Comparison of ENCODE assay signal across 8 cellular contexts in genomic region chr14:100406505-100407131, GRCh38. TPM values are rescaled to one million over a fixed set of nuclear protein-coding genes. Genes with fewer than 3 reads are reported as not detected.
DNase-seq lines count a peak whose midpoint lies in the region; ATAC-seq and TF ChIP-seq lines count a peak whose summit lies in the region.

No MANE protein-coding gene starts in this region.

- no peak overlapping the region for H3K4me3 Mint-ChIP-seq in activated naive CD4-positive, alpha-beta T cell treated with anti-CD3 and anti-CD28 coated beads for 36 hours
- peak overlapping the region; percentile 20 for H3K4me3 Mint-ChIP-seq in stimulated activated effector memory CD8-positive, alpha-beta T cell treated with anti-CD3 and anti-CD28 coated beads, Interleukin-12 subunit alpha, Interleukin-12 subunit beta, amount 100 ng/mL, for 72 hours

- ATAC-seq in stimulated activated effector memory CD8-positive, alpha-beta T cell treated with anti-CD3 and anti-CD28 coated beads, Interleukin-12 subunit alpha, Interleukin-12 subunit beta, amount 100 ng/mL, for 72 hours, result peak; percentile 91
- ATAC-seq in HG03460 (IDR thresholded peaks at IDR 0.05; ENCODE audit: unreplicated experiment), result no peak

- H3K4me3 ChIP-seq in fibroblast of pulmonary artery (replicated peaks; ENCODE audit: low read depth, low read length), result no peak overlapping the region

- intact Hi-C loops in activated naive CD4-positive, alpha-beta T cell treated with anti-CD3 and anti-CD28 coated beads for 36 hours (cut with micrococcal nuclease), result no loop called here

- no peak for TF ChIP-seq CTCF in fibroblast of pulmonary artery (IDR thresholded peaks at IDR 0.05; ENCODE audit: low read length, missing control alignments)

- CTCF ChIA-PET in activated naive CD4-positive, alpha-beta T cell treated with anti-CD3 and anti-CD28 coated beads for 36 hours (lab: Charles Lee), result interaction anchor here (1.1 to 1.8 kb wide), 2 partner anchors 12 to 239 kb away, joined by 3 to 6 read pairs; no protein-coding TSS in a partner anchor

- H3K9me3 Mint-ChIP-seq in activated naive CD4-positive, alpha-beta T cell treated with anti-CD3 and anti-CD28 coated beads for 36 hours, result no peaks in the 10 kb centered on the region
- H3K9me3 Mint-ChIP-seq in stimulated activated effector memory CD8-positive, alpha-beta T cell treated with anti-CD3 and anti-CD28 coated beads, Interleukin-12 subunit alpha, Interleukin-12 subunit beta, amount 100 ng/mL, for 72 hours, result no peaks in the 10 kb centered on the region

- H3K4me1 Mint-ChIP-seq in activated naive CD4-positive, alpha-beta T cell treated with anti-CD3 and anti-CD28 coated beads for 36 hours (ENCODE audit: low read depth), result peaks cover 28% of the 10 kb centered on the region
- H3K4me1 Mint-ChIP-seq in stimulated activated effector memory CD8-positive, alpha-beta T cell treated with anti-CD3 and anti-CD28 coated beads, Interleukin-12 subunit alpha, Interleukin-12 subunit beta, amount 100 ng/mL, for 72 hours, result peaks cover 57% of the 10 kb centered on the region

- H3K36me3 Mint-ChIP-seq in activated naive CD4-positive, alpha-beta T cell treated with anti-CD3 and anti-CD28 coated beads for 36 hours (ENCODE audit: low read depth), result peaks cover 2% of the 10 kb centered on the region
- H3K36me3 Mint-ChIP-seq in stimulated activated effector memory CD8-positive, alpha-beta T cell treated with anti-CD3 and anti-CD28 coated beads, Interleukin-12 subunit alpha, Interleukin-12 subunit beta, amount 100 ng/mL, for 72 hours, result no peaks in the 10 kb centered on the region

- peak; percentile 54 for DNase-seq in activated naive CD4-positive, alpha-beta T cell treated with anti-CD3 and anti-CD28 coated beads for 36 hours
- DNase-seq in activated naive CD4-positive, alpha-beta T cell (lab: John Stamatoyannopoulos, UW), result no peak
- peak; percentile 10 for DNase-seq in activated CD4-positive, alpha-beta T cell treated with anti-CD3 and anti-CD28 coated beads, Interleukin-2, amount 50 U/mL, for 1 hour
- peak; percentile 17 for DNase-seq in fibroblast of pulmonary artery (ENCODE audit: low read depth)
- DNase-seq in stimulated activated effector memory CD8-positive, alpha-beta T cell treated with anti-CD3 and anti-CD28 coated beads, Interleukin-12 subunit alpha, Interleukin-12 subunit beta, amount 100 ng/mL, for 72 hours (ENCODE audit: low spot score in 2 of 2), result no peak
- no peak for DNase-seq in NCI-H1417 treated with DMSO at 0.1 percent for 48 hours (lab: John Stamatoyannopoulos, UW)
- DNase-seq in NCI-H1436 treated with DMSO at 0.1 percent for 48 hours (lab: John Stamatoyannopoulos, UW), result no peak

- no peak overlapping the region for H3K27ac Mint-ChIP-seq in activated naive CD4-positive, alpha-beta T cell treated with anti-CD3 and anti-CD28 coated beads for 36 hours
- peak overlapping the region; percentile 69 for H3K27ac Mint-ChIP-seq in stimulated activated effector memory CD8-positive, alpha-beta T cell treated with anti-CD3 and anti-CD28 coated beads, Interleukin-12 subunit alpha, Interleukin-12 subunit beta, amount 100 ng/mL, for 72 hours

- no peaks in the 10 kb centered on the region for H3K27me3 Mint-ChIP-seq in activated naive CD4-positive, alpha-beta T cell treated with anti-CD3 and anti-CD28 coated beads for 36 hours (ENCODE audit: low read depth)

RNA-seq across cellular contexts. Expression of gene WDR25, which starts 30.3 kb away (rescaled TPM):
- total RNA-seq in activated naive CD4-positive, alpha-beta T cell treated with anti-CD3 and anti-CD28 coated beads for 36 hours, result 1 to 10 TPM; 6.0 to 6.6 TPM

Comparison
In these comparisons a context has a peak if more than half of its experiments do, and no peak if none do; other contexts are left out.
1. DNase-seq: peak in activated naive CD4-positive, alpha-beta T cell treated with anti-CD3 and anti-CD28 coated beads for 36 hours (single experiment), activated CD4-positive, alpha-beta T cell treated with anti-CD3 and anti-CD28 coated beads, Interleukin-2, amount 50 U/mL, for 1 hour (single experiment) and fibroblast of pulmonary artery (single experiment); none in activated naive CD4-positive, alpha-beta T cell (0 of 4), stimulated activated effector memory CD8-positive, alpha-beta T cell treated with anti-CD3 and anti-CD28 coated beads, Interleukin-12 subunit alpha, Interleukin-12 subunit beta, amount 100 ng/mL, for 72 hours (0 of 2), NCI-H1417 treated with DMSO at 0.1 percent for 48 hours (single experiment) and NCI-H1436 treated with DMSO at 0.1 percent for 48 hours (single experiment).